ENCODE assay signal across 8 cellular contexts in the genomic region with DNA sequence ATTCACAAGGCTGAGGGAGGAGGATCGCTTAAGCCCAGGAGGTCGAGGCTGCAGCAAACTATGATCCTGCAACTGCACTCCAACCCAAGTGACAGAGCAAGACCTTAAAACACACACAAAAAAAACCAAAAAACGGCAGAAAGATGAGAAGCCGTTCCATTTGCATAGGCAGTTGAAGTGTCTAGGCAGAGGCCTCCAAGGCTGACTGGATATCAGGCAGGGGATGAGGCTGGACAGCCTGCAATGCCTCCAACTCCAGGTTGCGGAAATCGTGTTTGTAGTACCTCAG. TPM values are rescaled to one million over a fixed set of nuclear protein-coding genes. Genes with fewer than 3 reads are reported as not detected.
A peak's percentile ranks its signal among the peaks of the same experiment; 100 is the strongest.
DNase-seq lines count a peak whose midpoint lies in the region; ATAC-seq, FAIRE-seq and TF ChIP-seq lines count a peak whose summit lies in the region.
"Had no signal": no experiment of that assay in that cellular context is flagged by ENCODE, and none has a peak within 500 bp of the region (broad histone marks: within the 10 kb centered on the region; RNA-seq: fewer than 3 reads in every experiment).

No MANE protein-coding gene starts in this region.

- H3K9me3 Mint-ChIP-seq in HFFc6, result no peaks in the 10 kb centered on the region
- H3K9me3 Mint-ChIP-seq in activated CD8-positive, alpha-beta T cell treated with anti-CD3 and anti-CD28 coated beads, Interleukin-2, amount 10 ng/mL, durations not matched to agents 7 days and 5 days (ENCODE audit: insufficient read depth), result no peaks in the 10 kb centered on the region
- H3K9me3 Mint-ChIP-seq in stimulated activated naive B cell treated with anti-CD40 and anti-IgM and Interleukin-4, amounts not matched to agents 10 μg/mL and 1 μg/mL and 100 μg/mL, for 72 hours, result no peaks in the 10 kb centered on the region

- H3K27ac ChIP-seq in iPS-18a (ENCODE audit: low read length), result no peak overlapping the region

- peaks cover 2% of the 10 kb centered on the region; the same call in 1 of the 2 replicates for H3K27me3 Mint-ChIP-seq in HFFc6 (ENCODE audit: insufficient read depth)
- no peaks in the 10 kb centered on the region for H3K27me3 Mint-ChIP-seq in activated CD8-positive, alpha-beta T cell treated with anti-CD3 and anti-CD28 coated beads, Interleukin-2, amount 10 ng/mL, durations not matched to agents 7 days and 5 days (ENCODE audit: low read depth)
- no peaks in the 10 kb centered on the region for H3K27me3 Mint-ChIP-seq in stimulated activated naive B cell treated with anti-CD40 and anti-IgM and Interleukin-4, amounts not matched to agents 10 μg/mL and 1 μg/mL and 100 μg/mL, for 72 hours

- H3K4me1 Mint-ChIP-seq in HFFc6 (ENCODE audit: low read depth), result peaks cover 28% of the 10 kb centered on the region
- peaks cover 19% of the 10 kb centered on the region for H3K4me1 Mint-ChIP-seq in activated CD8-positive, alpha-beta T cell treated with anti-CD3 and anti-CD28 coated beads, Interleukin-2, amount 10 ng/mL, durations not matched to agents 7 days and 5 days (ENCODE audit: low read depth)
- H3K4me1 Mint-ChIP-seq in stimulated activated naive B cell treated with anti-CD40 and anti-IgM and Interleukin-4, amounts not matched to agents 10 μg/mL and 1 μg/mL and 100 μg/mL, for 72 hours, result peaks cover 21 to 33% of the 10 kb centered on the region in 2 donors

- CTCF ChIA-PET in activated CD8-positive, alpha-beta T cell treated with anti-CD3 and anti-CD28 coated beads, Interleukin-2, amount 10 ng/mL, durations not matched to agents 7 days and 5 days (lab: Charles Lee), result interaction anchor here (2.4 to 5.3 kb wide), 2 partner anchors 20 to 76 kb away, joined by 11 to 55 read pairs; no protein-coding TSS in a partner anchor

- POLR2A ChIA-PET in activated CD8-positive, alpha-beta T cell treated with anti-CD3 and anti-CD28 coated beads, Interleukin-2, amount 10 ng/mL, durations not matched to agents 7 days and 5 days (lab: Charles Lee), result no interaction called here

- no peak for FAIRE-seq in frontal cortex (lab: Jason Lieb, UNC)
- FAIRE-seq: islet of Langerhans had no signal

- TF ChIP-seq CTCF in HFFc6 (IDR thresholded peaks at IDR 0.05), result no peak

- peak overlapping the region; percentile 99 for H3K4me3 Mint-ChIP-seq in HFFc6
- H3K4me3 Mint-ChIP-seq in activated CD8-positive, alpha-beta T cell treated with anti-CD3 and anti-CD28 coated beads, Interleukin-2, amount 10 ng/mL, durations not matched to agents 7 days and 5 days, result peak overlapping the region; percentile 97
- H3K4me3 Mint-ChIP-seq in stimulated activated naive B cell treated with anti-CD40 and anti-IgM and Interleukin-4, amounts not matched to agents 10 μg/mL and 1 μg/mL and 100 μg/mL, for 72 hours, result peak overlapping the region; percentile 96 to 99

- 0 out of 2 replicates have a peak, but pooled peaks cover 7% of the 10 kb centered on the region for H3K36me3 Mint-ChIP-seq in HFFc6 (ENCODE audit: low read depth)
- H3K36me3 Mint-ChIP-seq in activated CD8-positive, alpha-beta T cell treated with anti-CD3 and anti-CD28 coated beads, Interleukin-2, amount 10 ng/mL, durations not matched to agents 7 days and 5 days (ENCODE audit: low read depth), result no peaks in the 10 kb centered on the region
- H3K36me3 Mint-ChIP-seq in stimulated activated naive B cell treated with anti-CD40 and anti-IgM and Interleukin-4, amounts not matched to agents 10 μg/mL and 1 μg/mL and 100 μg/mL, for 72 hours, result peaks cover 0 to 10% of the 10 kb centered on the region in 2 donors

- no peaks in the 10 kb centered on the region for H3K36me3 ChIP-seq in iPS-18a (ENCODE audit: control insufficient read depth, low read depth, low read length)

- DNase-seq in HFFc6 (no peak), frontal cortex (ENCODE audit: low spot score in 2 of 2) (no peak), NCI-H748 (lab: John Stamatoyannopoulos, UW; ENCODE audit: unreplicated experiment) (no peak), T1000 (lab: John Stamatoyannopoulos, UW) (no peak)
- DNase-seq in activated CD8-positive, alpha-beta T cell treated with anti-CD3 and anti-CD28 coated beads, Interleukin-2, amount 10 ng/mL, durations not matched to agents 7 days and 5 days, result no peak
- DNase-seq in stimulated activated naive B cell treated with anti-CD40 and anti-IgM and Interleukin-4, amounts not matched to agents 10 μg/mL and 1 μg/mL and 100 μg/mL, for 72 hours, result no peak

- no peaks in the 10 kb centered on the region for H3K4me1 ChIP-seq in iPS-18a (ENCODE audit: control insufficient read depth, low read depth, low read length)

- H3K9ac ChIP-seq in iPS-18a (ENCODE audit: low read length), result no peak overlapping the region

- peak overlapping the region; percentile 100 for H3K27ac Mint-ChIP-seq in HFFc6
- H3K27ac Mint-ChIP-seq in activated CD8-positive, alpha-beta T cell treated with anti-CD3 and anti-CD28 coated beads, Interleukin-2, amount 10 ng/mL, durations not matched to agents 7 days and 5 days, result peak overlapping the region; percentile 99
- H3K27ac Mint-ChIP-seq in stimulated activated naive B cell treated with anti-CD40 and anti-IgM and Interleukin-4, amounts not matched to agents 10 μg/mL and 1 μg/mL and 100 μg/mL, for 72 hours, result peak overlapping the region; percentile 100

- no peaks in the 10 kb centered on the region for H3K27me3 ChIP-seq in iPS-18a (ENCODE audit: control insufficient read depth, insufficient read depth, low read length)

- H3K9me3 ChIP-seq in iPS-18a (ENCODE audit: control insufficient read depth, low read depth, low read length), result no peaks in the 10 kb centered on the region

- no peak for ATAC-seq in activated CD8-positive, alpha-beta T cell treated with anti-CD3 and anti-CD28 coated beads, Interleukin-2, amount 10 ng/mL, durations not matched to agents 7 days and 5 days
- ATAC-seq in stimulated activated naive B cell treated with anti-CD40 and anti-IgM and Interleukin-4, amounts not matched to agents 10 μg/mL and 1 μg/mL and 100 μg/mL, for 72 hours (replicated peaks), result no peak

- peak overlapping the region; percentile 63 for H3K4me3 ChIP-seq in iPS-18a (ENCODE audit: low read length)

RNA-seq across cellular contexts. Expression of a gene that starts 2.0 kb away (rescaled TPM):
- 10 to 100 TPM; 21.9 to 25.8 (median 23.4) TPM for total RNA-seq in HFFc6 (2021; fragmentation: NEBNext Ultra II Directional; extraction: Animal tissue kit (Norgen Biotek cat#: 25700))
- total RNA-seq in activated CD8-positive, alpha-beta T cell treated with anti-CD3 and anti-CD28 coated beads, Interleukin-2, amount 10 ng/mL, durations not matched to agents 7 days and 5 days, result 10 to 100 TPM; 22.7 to 23.1 TPM
- total RNA-seq in frontal cortex, result 66.4 TPM

RNA-seq across cellular contexts. Expression of a gene that starts 25.0 kb away (rescaled TPM):
- total RNA-seq in HFFc6 (2021; fragmentation: NEBNext Ultra II Directional; extraction: Animal tissue kit (Norgen Biotek cat#: 25700)), result 10 to 100 TPM; 12.0 to 16.3 (median 14.0) TPM
- total RNA-seq in activated CD8-positive, alpha-beta T cell treated with anti-CD3 and anti-CD28 coated beads, Interleukin-2, amount 10 ng/mL, durations not matched to agents 7 days and 5 days, result under 1 TPM; 0.23 to 0.34 TPM
- 0.41 TPM for total RNA-seq in frontal cortex

RNA-seq across cellular contexts. Expression of a gene that starts 27.5 kb away (rescaled TPM):
- total RNA-seq in HFFc6 (2021; fragmentation: NEBNext Ultra II Directional; extraction: Animal tissue kit (Norgen Biotek cat#: 25700)), result 10 to 100 TPM; 15.2 to 26.2 (median 18.4) TPM
- total RNA-seq in activated CD8-positive, alpha-beta T cell treated with anti-CD3 and anti-CD28 coated beads, Interleukin-2, amount 10 ng/mL, durations not matched to agents 7 days and 5 days, result 10 to 100 TPM; 21.4 to 23.1 TPM
- 4.1 TPM for total RNA-seq in frontal cortex

RNA-seq across cellular contexts. Expression of a gene that starts 27.5 kb away (rescaled TPM):
- total RNA-seq in HFFc6 (2021; fragmentation: NEBNext Ultra II Directional; extraction: Animal tissue kit (Norgen Biotek cat#: 25700)), result 10 to 100 TPM; 42.7 to 52.7 (median 48.4) TPM
- 10 to 100 TPM; 30.3 to 34.5 TPM for total RNA-seq in activated CD8-positive, alpha-beta T cell treated with anti-CD3 and anti-CD28 coated beads, Interleukin-2, amount 10 ng/mL, durations not matched to agents 7 days and 5 days
- 41.6 TPM for total RNA-seq in frontal cortex

RNA-seq across cellular contexts. Expression of a gene that starts 36.2 kb away (rescaled TPM):
- total RNA-seq in HFFc6 (2021; fragmentation: NEBNext Ultra II Directional; extraction: Animal tissue kit (Norgen Biotek cat#: 25700)), result 10 to 100 TPM; 13.4 to 15.8 (median 14.4) TPM
- 10 to 100 TPM; 25.6 to 28.4 TPM for total RNA-seq in activated CD8-positive, alpha-beta T cell treated with anti-CD3 and anti-CD28 coated beads, Interleukin-2, amount 10 ng/mL, durations not matched to agents 7 days and 5 days
- total RNA-seq in frontal cortex, result 1.6 TPM
